Comparison of ENCODE assay signal across 11 cellular contexts in genomic region chr16:88905563-88905962, GRCh38.
DNase-seq lines count a peak whose midpoint lies in the region; ATAC-seq and TF ChIP-seq lines count a peak whose summit lies in the region.
"Had no signal": no experiment of that assay in that cellular context is flagged by ENCODE, and none has a peak within 500 bp of the region (broad histone marks: within the 10 kb centered on the region; RNA-seq: fewer than 3 reads in every experiment).

No MANE protein-coding gene starts in this region.

- no peak for TF ChIP-seq CTCF in GM13976 (IDR thresholded peaks at IDR 0.05; ENCODE audit: borderline replicate concordance, control extremely low read depth, extremely low read depth, insufficient read depth, missing control alignments)

- no peaks in the 10 kb centered on the region for H3K27me3 Mint-ChIP-seq in memory B cell

- ATAC-seq in memory B cell (ENCODE audit: low read depth) (peak; percentile 70), GM18505 (IDR thresholded peaks at IDR 0.05; ENCODE audit: unreplicated experiment) (no peak), HG03432 (IDR thresholded peaks at IDR 0.05; ENCODE audit: unreplicated experiment) (no peak)
- ATAC-seq: PC-3 had no signal

- in situ Hi-C loops in GM13976 (cut with MboI; ENCODE audit: low sequenced_read_pairs, unreplicated experiment): no loop called here

- no peak overlapping the region for H3K4me3 Mint-ChIP-seq in memory B cell

- peaks cover 6% of the 10 kb centered on the region for H3K36me3 Mint-ChIP-seq in memory B cell

- DNase-seq in NCI-H146 (lab: John Stamatoyannopoulos, UW): peak; percentile 12
- DNase-seq in NCI-H146 treated with DMSO at 0.1 percent for 48 hours (lab: John Stamatoyannopoulos, UW; ENCODE audit: unreplicated experiment): no peak
- DNase-seq in GM13976 (ENCODE audit: low spot score): peak; percentile 88
- peak; percentile 21 for DNase-seq in SHP77 treated with DMSO at 0.1 percent for 48 hours (lab: John Stamatoyannopoulos, UW)
- DNase-seq in memory B cell (ENCODE audit: low spot score in 2 of 2): peak in 1 of 2 donors; percentile 25
- no peak for DNase-seq in UCSD-AML1 (lab: John Stamatoyannopoulos, UW; ENCODE audit: unreplicated experiment)
- DNase-seq: effector CD4-positive, alpha-beta T cell; PC-3; WERI-Rb-1 had no signal

- H3K4me1 Mint-ChIP-seq in memory B cell: peaks cover 24% of the 10 kb centered on the region

- TF ChIP-seq POLR2A in GM18505 (IDR thresholded peaks at IDR 0.05; ENCODE audit: borderline replicate concordance, extremely low read depth, insufficient read depth, insufficient read length): no peak

- H3K27ac Mint-ChIP-seq in memory B cell: no peak overlapping the region

- H3K9me3 Mint-ChIP-seq in memory B cell: no peaks in the 10 kb centered on the region

Comparison
In these comparisons a context has a peak if more than half of its experiments do, and no peak if none do; other contexts are left out.
1. DNase-seq: peak in NCI-H146 (single experiment), GM13976 (single experiment) and SHP77 treated with DMSO at 0.1 percent for 48 hours (single experiment); none in NCI-H146 treated with DMSO at 0.1 percent for 48 hours (single experiment) and UCSD-AML1 (single experiment).